Comparison of ENCODE assay signal across 10 cellular contexts in genomic region chr12:104520242-104520900, GRCh38.
DNase-seq lines count a peak whose midpoint lies in the region; ATAC-seq, FAIRE-seq and TF ChIP-seq lines count a peak whose summit lies in the region.
"Had no signal": no experiment of that assay in that cellular context is flagged by ENCODE, and none has a peak within 500 bp of the region (broad histone marks: within the 10 kb centered on the region; RNA-seq: fewer than 3 reads in every experiment).

No MANE protein-coding gene starts in this region.

- TF ChIP-seq POLR2A in GM12892 (IDR thresholded peaks at IDR 0.05; ENCODE audit: low read depth, low read length) (no peak), NB4 (IDR thresholded peaks at IDR 0.05; ENCODE audit: extremely low read depth, insufficient read length) (no peak), lower leg skin (IDR thresholded peaks at IDR 0.05) (no peak)

- peak; percentile 83 for ATAC-seq in GM21619 (IDR thresholded peaks at IDR 0.05; ENCODE audit: unreplicated experiment)

- intact Hi-C loops in lower leg skin (cut with DNase I; ENCODE audit: low total_unique reads): no loop called here

- WGBS in lower leg skin, 2 donors: 84 to 89% methylated on average over 4 of the region's 4 CpGs

- TF ChIP-seq CTCF in NB4 (IDR thresholded peaks at IDR 0.05; ENCODE audit: low read depth, low read length) (no peak), lower leg skin (IDR thresholded peaks at IDR 0.05) (no peak)

- peak; percentile 82 for FAIRE-seq in GM12892 (lab: Jason Lieb, UNC)
- FAIRE-seq: endometrium had no signal

- DNase-seq in GM12892 (ENCODE audit: insufficient read length) (no peak), NB4 (ENCODE audit: low read depth) (peak; percentile 88), iPS-NIHi7 (ENCODE audit: extremely low spot score) (peak; percentile 26), lower leg skin (ENCODE audit: low spot score in 2 of 2) (no peak), amygdala (lab: John Stamatoyannopoulos, UW) (no peak), NCI-H2081 treated with DMSO at 0.1 percent for 48 hours (lab: John Stamatoyannopoulos, UW) (no peak), LoVo (ENCODE audit: low spot score) (no peak)
- DNase-seq: activated T-cell treated with anti-CD3 and anti-CD28 coated beads, Interleukin-2, amount 50 U/mL, for 72 hours had no signal

- no peak overlapping the region for H3K4me3 ChIP-seq in NB4 (ENCODE audit: low read depth, low read length)
- H3K4me3 ChIP-seq in lower leg skin (ENCODE audit: low read depth, poor library complexity, severe bottlenecking): no peak overlapping the region

Comparison
In these comparisons a context has a peak if more than half of its experiments do, and no peak if none do; other contexts are left out.
1. DNase-seq: peak in NB4 (single experiment) and iPS-NIHi7 (single experiment); none in GM12892 (single experiment), lower leg skin (0 of 2), amygdala (0 of 56), NCI-H2081 treated with DMSO at 0.1 percent for 48 hours (single experiment) and LoVo (single experiment).